ENCODE assay signal across 8 cellular contexts in genomic region chr2:10448646-10449480, GRCh38. TPM values are rescaled to one million over a fixed set of nuclear protein-coding genes. Genes with fewer than 3 reads are reported as not detected.
DNase-seq lines count a peak whose midpoint lies in the region; ATAC-seq and TF ChIP-seq lines count a peak whose summit lies in the region.

No MANE protein-coding gene starts in this region.

- H3K4me1 Mint-ChIP-seq in chondrocyte (ENCODE audit: low read depth): peaks cover 46% of the 10 kb centered on the region

- H3K9me3 ChIP-seq in WERI-Rb-1 (ENCODE audit: severe bottlenecking): no peaks in the 10 kb centered on the region

- no peaks in the 10 kb centered on the region for H3K27me3 ChIP-seq in WERI-Rb-1 (ENCODE audit: insufficient read depth, low read depth, severe bottlenecking)

- no peak for TF ChIP-seq POLR2A in lower leg skin (IDR thresholded peaks at IDR 0.05)

- 4 to 7% methylated on average over 38 to 39 of the region's 61 CpGs for WGBS in lower leg skin, 2 donors

- peaks cover 31% of the 10 kb centered on the region for H3K36me3 ChIP-seq in WERI-Rb-1

- peak overlapping the region; percentile 90 for H3K27ac ChIP-seq in WERI-Rb-1

- H3K9me3 Mint-ChIP-seq in chondrocyte (ENCODE audit: low read depth): no peaks in the 10 kb centered on the region

- TF ChIP-seq CTCF in WERI-Rb-1 (IDR thresholded peaks at IDR 0.05; ENCODE audit: low read depth, low read length) (0 out of 2 replicates have a peak, but pooled peaks have one; percentile 28), chondrocyte (IDR thresholded peaks at IDR 0.05) (peak; percentile 49), lower leg skin (IDR thresholded peaks at IDR 0.05) (no peak)

- peaks cover 9% of the 10 kb centered on the region for H3K36me3 Mint-ChIP-seq in chondrocyte (ENCODE audit: low read depth)

- H3K4me3 ChIP-seq in WERI-Rb-1 (ENCODE audit: low read depth, low read length) (peak overlapping the region; percentile 57), lower leg skin (ENCODE audit: low read depth, poor library complexity, severe bottlenecking) (peak overlapping the region; percentile 45)

- no peaks in the 10 kb centered on the region for H3K27me3 Mint-ChIP-seq in chondrocyte (ENCODE audit: low read depth)

- peak; percentile 39 for ATAC-seq in HG03060 (IDR thresholded peaks at IDR 0.05; ENCODE audit: low read depth, unreplicated experiment)

- intact Hi-C loops in lower leg skin (cut with DNase I; ENCODE audit: low total_unique reads): no loop called here

- DNase-seq in NCI-H187 treated with DMSO at 0.1 percent for 48 hours (lab: John Stamatoyannopoulos, UW) (peak; percentile 80), NCI-H187 (lab: John Stamatoyannopoulos, UW) (no peak), NCI-H2171 treated with DMSO at 0.1 percent for 48 hours (lab: John Stamatoyannopoulos, UW) (peak; percentile 97), WERI-Rb-1 (peak; percentile 98), chondrocyte (ENCODE audit: low spot score) (peak; percentile 94), lower leg skin (ENCODE audit: low spot score in 2 of 2) (peak; percentile 76 to 96)
- DNase-seq in stimulated activated CD4-positive, alpha-beta T cell treated with anti-CD3 and anti-CD28 coated beads, TNF-alpha, amount 100 ng/mL, for 1 hour (ENCODE audit: low read depth in 3 of 3, low spot score in 1 of 3): peak in 2 of 3 donors; percentile 86 to 88

- peak overlapping the region; percentile 54 for H3K27ac Mint-ChIP-seq in chondrocyte (ENCODE audit: unreplicated experiment)

- H3K4me3 Mint-ChIP-seq in chondrocyte (ENCODE audit: unreplicated experiment): peak overlapping the region; percentile 62

RNA-seq across cellular contexts. Expression of gene ODC1, which starts 0.7 kb away (rescaled TPM):
- total RNA-seq in chondrocyte (44.4 to 65.3 TPM (median 61.6 TPM) in 3 replicates), lower leg skin (10 to 100 TPM; 11.5 to 19.7 (median 17.8) TPM)

Comparison
In these comparisons a context has a peak if more than half of its experiments do, and no peak if none do; other contexts are left out.
1. DNase-seq: peak in NCI-H187 treated with DMSO at 0.1 percent for 48 hours (single experiment), NCI-H2171 treated with DMSO at 0.1 percent for 48 hours (single experiment), WERI-Rb-1 (single experiment), chondrocyte (single experiment), lower leg skin (2 of 2) and stimulated activated CD4-positive, alpha-beta T cell treated with anti-CD3 and anti-CD28 coated beads, TNF-alpha, amount 100 ng/mL, for 1 hour (2 of 3); none in NCI-H187 (0 of 2).
2. CTCF ChIP-seq: peak in WERI-Rb-1 (single experiment) and chondrocyte (single experiment); none in lower leg skin (0 of 3).